ENCODE assay signal across 1 cellular context in the genomic region with DNA sequence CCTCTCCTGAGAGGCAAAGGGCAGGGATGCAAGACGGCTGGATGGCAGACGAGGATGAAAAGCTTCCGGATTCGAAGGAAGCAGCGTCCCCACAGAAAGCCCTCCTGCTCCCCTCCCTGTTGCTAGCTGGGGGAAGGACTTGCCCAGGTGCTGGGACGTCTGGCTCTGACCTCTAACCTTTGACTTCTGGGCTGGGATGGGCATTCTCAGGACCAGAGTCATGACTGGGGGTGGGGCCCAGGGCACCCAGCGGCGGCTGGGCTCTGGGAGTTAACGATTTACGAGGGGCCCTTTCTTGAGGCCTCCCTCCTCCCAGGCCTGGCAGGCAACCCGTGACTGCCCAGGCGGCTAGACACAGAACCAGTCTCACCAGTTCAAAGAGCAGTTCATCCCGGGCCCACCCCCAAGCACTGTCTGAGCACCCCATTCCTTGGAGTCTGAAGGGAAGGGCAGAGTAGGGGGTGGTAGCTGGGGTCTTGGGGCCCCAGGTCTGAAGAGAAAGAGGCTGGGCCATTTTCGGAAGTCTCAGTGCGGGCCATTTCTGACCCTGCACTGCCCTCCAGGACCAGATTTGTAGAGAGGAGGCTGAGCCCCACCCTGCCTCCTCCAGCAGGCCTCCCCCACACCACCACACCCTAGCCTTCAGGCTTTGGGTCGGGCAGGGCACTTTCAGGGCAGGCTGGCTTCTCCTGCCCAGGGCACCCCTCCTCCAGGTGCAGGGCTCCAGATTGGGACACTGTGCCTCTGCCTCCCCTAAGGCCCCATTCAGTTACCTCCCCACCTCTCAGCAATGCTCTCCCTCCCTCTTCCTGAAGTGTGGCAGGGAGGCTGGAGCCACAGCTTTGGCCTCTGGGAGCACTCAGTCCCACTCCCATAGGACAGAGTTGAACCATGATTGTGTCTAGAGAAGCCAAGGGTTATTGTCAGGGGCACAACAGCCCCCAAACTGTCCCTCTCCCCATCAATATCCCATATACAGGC.
TF ChIP-seq lines count a peak whose summit lies in the region.

No MANE protein-coding gene starts in this region.

TF ChIP-seq in HepG2, 621 proteins besides CTCF, POLR2A, EP300 and RAD21 (continued from another document and continues in another):
- TF ChIP-seq, protein P1, sequence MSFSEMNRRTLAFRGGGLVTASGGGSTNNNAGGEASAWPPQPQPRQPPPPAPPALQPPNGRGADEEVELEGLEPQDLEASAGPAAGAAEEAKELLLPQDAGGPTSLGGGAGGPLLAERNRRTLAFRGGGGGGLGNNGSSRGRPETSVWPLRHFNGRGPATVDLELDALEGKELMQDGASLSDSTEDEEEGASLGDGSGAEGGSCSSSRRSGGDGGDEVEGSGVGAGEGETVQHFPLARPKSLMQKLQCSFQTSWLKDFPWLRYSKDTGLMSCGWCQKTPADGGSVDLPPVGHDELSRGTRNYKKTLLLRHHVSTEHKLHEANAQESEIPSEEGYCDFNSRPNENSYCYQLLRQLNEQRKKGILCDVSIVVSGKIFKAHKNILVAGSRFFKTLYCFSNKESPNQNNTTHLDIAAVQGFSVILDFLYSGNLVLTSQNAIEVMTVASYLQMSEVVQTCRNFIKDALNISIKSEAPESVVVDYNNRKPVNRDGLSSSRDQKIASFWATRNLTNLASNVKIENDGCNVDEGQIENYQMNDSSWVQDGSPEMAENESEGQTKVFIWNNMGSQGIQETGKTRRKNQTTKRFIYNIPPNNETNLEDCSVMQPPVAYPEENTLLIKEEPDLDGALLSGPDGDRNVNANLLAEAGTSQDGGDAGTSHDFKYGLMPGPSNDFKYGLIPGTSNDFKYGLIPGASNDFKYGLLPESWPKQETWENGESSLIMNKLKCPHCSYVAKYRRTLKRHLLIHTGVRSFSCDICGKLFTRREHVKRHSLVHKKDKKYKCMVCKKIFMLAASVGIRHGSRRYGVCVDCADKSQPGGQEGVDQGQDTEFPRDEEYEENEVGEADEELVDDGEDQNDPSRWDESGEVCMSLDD (CRISPR knock-in tag; IDR thresholded peaks at IDR 0.05; ENCODE audit: borderline replicate concordance), result no peak; the same call in 1 of the 2 replicates
- TF ChIP-seq NFYC (CRISPR knock-in tag; IDR thresholded peaks at IDR 0.05) (no peak), NR1H2 (CRISPR knock-in tag; IDR thresholded peaks at IDR 0.05; ENCODE audit: borderline replicate concordance, low read depth) (no peak), AGO2 (optimal IDR thresholded peaks at IDR 0.05; ENCODE audit: low read depth, low read length) (no peak), ZFAT (CRISPR knock-in tag; conservative IDR thresholded peaks at IDR 0.05) (no peak), ETV6 (CRISPR knock-in tag; conservative IDR thresholded peaks at IDR 0.05) (no peak; the same call in 1 of the 2 replicates), ZNF350 (CRISPR knock-in tag; IDR thresholded peaks at IDR 0.05; ENCODE audit: borderline replicate concordance, low read depth) (peak; percentile 49; the same call in 1 of the 2 replicates), IKZF4 (CRISPR knock-in tag; IDR thresholded peaks at IDR 0.05; ENCODE audit: borderline replicate concordance, low read depth, not compliant biosample characterization) (no peak), ZNF782 (CRISPR knock-in tag; IDR thresholded peaks at IDR 0.05; ENCODE audit: borderline replicate concordance) (peak; percentile 80; the same call in 1 of the 2 replicates), RARA (CRISPR knock-in tag; IDR thresholded peaks at IDR 0.05) (peak; percentile 79), MAF1 (CRISPR knock-in tag; IDR thresholded peaks at IDR 0.05; ENCODE audit: borderline replicate concordance) (no peak), TCF7L2 (IDR thresholded peaks at IDR 0.05; ENCODE audit: low read depth, low read length) (no peak), TEAD3 (CRISPR knock-in tag; optimal IDR thresholded peaks at IDR 0.05; ENCODE audit: borderline replicate concordance) (no peak), RBM22 (optimal IDR thresholded peaks at IDR 0.05; ENCODE audit: low read length) (no peak), ZNF317 (CRISPR knock-in tag; IDR thresholded peaks at IDR 0.05) (no peak), PTBP1 (IDR thresholded peaks at IDR 0.05; ENCODE audit: low read depth, low read length, poor library complexity, severe bottlenecking) (no peak), STAG1 (CRISPR knock-in tag; IDR thresholded peaks at IDR 0.05) (no peak), ZNF24 (IDR thresholded peaks at IDR 0.05) (no peak), PAF1 (CRISPR knock-in tag; IDR thresholded peaks at IDR 0.05) (no peak), SAP130 (CRISPR knock-in tag; IDR thresholded peaks at IDR 0.05; ENCODE audit: low read depth) (peak; percentile 74), ZNF543 (CRISPR knock-in tag; IDR thresholded peaks at IDR 0.05) (0 out of 2 replicates have a peak, but pooled peaks have one; percentile 53), HOXA9 (CRISPR knock-in tag; IDR thresholded peaks at IDR 0.05; ENCODE audit: borderline replicate concordance) (no peak), HNRNPH1 (optimal IDR thresholded peaks at IDR 0.05; ENCODE audit: low read depth, low read length) (no peak), HOXA5 (CRISPR knock-in tag; IDR thresholded peaks at IDR 0.05) (no peak), ZNF296 (CRISPR knock-in tag; conservative IDR thresholded peaks at IDR 0.05) (no peak), ZBTB7B (CRISPR knock-in tag; IDR thresholded peaks at IDR 0.05) (peak; percentile 77; the same call in 1 of the 2 replicates), ZNF878 (CRISPR knock-in tag; IDR thresholded peaks at IDR 0.05) (no peak), ZNF841 (CRISPR knock-in tag; IDR thresholded peaks at IDR 0.05; ENCODE audit: borderline replicate concordance) (no peak), KDM3A (CRISPR knock-in tag; IDR thresholded peaks at IDR 0.05; ENCODE audit: low read depth) (peak; percentile 26; the same call in 1 of the 2 replicates), MED1 (CRISPR knock-in tag; IDR thresholded peaks at IDR 0.05) (peak; percentile 68), ZNF343 (CRISPR knock-in tag; IDR thresholded peaks at IDR 0.05) (0 out of 2 replicates have a peak, but pooled peaks have one; percentile 31), ZNF430 (CRISPR knock-in tag; IDR thresholded peaks at IDR 0.05) (peak; percentile 75; the same call in 1 of the 2 replicates), TOE1 (CRISPR knock-in tag; IDR thresholded peaks at IDR 0.05) (no peak), ZBTB38 (CRISPR knock-in tag; IDR thresholded peaks at IDR 0.05) (peak; percentile 14; the same call in 1 of the 2 replicates)
- TF ChIP-seq, protein P2, sequence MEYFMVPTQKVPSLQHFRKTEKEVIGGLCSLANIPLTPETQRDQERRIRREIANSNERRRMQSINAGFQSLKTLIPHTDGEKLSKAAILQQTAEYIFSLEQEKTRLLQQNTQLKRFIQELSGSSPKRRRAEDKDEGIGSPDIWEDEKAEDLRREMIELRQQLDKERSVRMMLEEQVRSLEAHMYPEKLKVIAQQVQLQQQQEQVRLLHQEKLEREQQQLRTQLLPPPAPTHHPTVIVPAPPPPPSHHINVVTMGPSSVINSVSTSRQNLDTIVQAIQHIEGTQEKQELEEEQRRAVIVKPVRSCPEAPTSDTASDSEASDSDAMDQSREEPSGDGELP (IDR thresholded peaks at IDR 0.05; ENCODE audit: borderline replicate concordance, low read depth), result peak; percentile 77; the same call in 1 of the 2 replicates
- TF ChIP-seq, protein P3, sequence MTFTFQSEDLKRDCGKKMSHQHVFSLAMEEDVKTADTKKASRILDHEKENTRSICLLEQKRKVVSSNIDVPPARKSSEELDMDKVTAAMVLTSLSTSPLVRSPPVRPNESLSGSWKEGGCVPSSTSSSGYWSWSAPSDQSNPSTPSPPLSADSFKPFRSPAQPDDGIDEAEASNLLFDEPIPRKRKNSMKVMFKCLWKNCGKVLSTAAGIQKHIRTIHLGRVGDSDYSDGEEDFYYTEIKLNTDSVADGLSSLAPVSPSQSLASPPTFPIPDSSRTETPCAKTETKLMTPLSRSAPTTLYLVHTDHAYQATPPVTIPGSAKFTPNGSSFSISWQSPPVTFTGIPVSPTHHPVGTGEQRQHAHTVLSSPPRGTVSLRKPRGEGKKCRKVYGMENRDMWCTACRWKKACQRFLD (CRISPR knock-in tag; IDR thresholded peaks at IDR 0.05; ENCODE audit: borderline replicate concordance), result 0 out of 2 replicates have a peak, but pooled peaks have one; percentile 27
- TF ChIP-seq, protein P4, sequence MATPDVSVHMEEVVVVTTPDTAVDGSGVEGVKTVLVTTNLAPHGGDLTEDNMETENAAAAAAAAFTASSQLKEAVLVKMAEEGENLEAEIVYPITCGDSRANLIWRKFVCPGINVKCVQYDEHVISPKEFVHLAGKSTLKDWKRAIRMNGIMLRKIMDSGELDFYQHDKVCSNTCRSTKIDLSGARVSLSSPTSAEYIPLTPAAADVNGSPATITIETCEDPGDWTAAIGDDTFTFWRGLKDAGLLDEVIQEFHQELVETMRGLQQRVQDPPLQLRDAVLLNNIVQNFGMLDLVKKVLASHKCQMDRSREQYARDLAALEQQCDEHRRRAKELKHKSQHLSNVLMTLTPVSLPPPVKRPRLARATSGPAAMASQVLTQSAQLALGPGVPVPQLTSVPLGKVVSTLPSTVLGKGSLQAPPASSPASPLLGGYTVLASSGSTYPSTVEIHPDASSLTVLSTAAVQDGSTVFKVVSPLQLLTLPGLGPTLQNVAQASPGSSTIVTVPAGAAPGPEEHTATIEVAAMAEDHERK (CRISPR knock-in tag; IDR thresholded peaks at IDR 0.05; ENCODE audit: low read depth), result no peak
- TF ChIP-seq, protein P5, sequence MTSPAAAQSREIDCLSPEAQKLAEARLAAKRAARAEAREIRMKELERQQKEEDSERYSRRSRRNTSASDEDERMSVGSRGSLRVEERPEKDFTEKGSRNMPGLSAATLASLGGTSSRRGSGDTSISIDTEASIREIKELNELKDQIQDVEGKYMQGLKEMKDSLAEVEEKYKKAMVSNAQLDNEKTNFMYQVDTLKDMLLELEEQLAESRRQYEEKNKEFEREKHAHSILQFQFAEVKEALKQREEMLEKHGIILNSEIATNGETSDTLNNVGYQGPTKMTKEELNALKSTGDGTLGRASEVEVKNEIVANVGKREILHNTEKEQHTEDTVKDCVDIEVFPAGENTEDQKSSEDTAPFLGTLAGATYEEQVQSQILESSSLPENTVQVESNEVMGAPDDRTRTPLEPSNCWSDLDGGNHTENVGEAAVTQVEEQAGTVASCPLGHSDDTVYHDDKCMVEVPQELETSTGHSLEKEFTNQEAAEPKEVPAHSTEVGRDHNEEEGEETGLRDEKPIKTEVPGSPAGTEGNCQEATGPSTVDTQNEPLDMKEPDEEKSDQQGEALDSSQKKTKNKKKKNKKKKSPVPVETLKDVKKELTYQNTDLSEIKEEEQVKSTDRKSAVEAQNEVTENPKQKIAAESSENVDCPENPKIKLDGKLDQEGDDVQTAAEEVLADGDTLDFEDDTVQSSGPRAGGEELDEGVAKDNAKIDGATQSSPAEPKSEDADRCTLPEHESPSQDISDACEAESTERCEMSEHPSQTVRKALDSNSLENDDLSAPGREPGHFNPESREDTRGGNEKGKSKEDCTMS (CRISPR knock-in tag; conservative IDR thresholded peaks at IDR 0.05), result no peak
- TF ChIP-seq, protein P6, sequence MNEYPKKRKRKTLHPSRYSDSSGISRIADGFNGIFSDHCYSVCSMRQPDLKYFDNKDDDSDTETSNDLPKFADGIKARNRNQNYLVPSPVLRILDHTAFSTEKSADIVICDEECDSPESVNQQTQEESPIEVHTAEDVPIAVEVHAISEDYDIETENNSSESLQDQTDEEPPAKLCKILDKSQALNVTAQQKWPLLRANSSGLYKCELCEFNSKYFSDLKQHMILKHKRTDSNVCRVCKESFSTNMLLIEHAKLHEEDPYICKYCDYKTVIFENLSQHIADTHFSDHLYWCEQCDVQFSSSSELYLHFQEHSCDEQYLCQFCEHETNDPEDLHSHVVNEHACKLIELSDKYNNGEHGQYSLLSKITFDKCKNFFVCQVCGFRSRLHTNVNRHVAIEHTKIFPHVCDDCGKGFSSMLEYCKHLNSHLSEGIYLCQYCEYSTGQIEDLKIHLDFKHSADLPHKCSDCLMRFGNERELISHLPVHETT (CRISPR knock-in tag; conservative IDR thresholded peaks at IDR 0.05), result no peak
- TF ChIP-seq, protein P7, sequence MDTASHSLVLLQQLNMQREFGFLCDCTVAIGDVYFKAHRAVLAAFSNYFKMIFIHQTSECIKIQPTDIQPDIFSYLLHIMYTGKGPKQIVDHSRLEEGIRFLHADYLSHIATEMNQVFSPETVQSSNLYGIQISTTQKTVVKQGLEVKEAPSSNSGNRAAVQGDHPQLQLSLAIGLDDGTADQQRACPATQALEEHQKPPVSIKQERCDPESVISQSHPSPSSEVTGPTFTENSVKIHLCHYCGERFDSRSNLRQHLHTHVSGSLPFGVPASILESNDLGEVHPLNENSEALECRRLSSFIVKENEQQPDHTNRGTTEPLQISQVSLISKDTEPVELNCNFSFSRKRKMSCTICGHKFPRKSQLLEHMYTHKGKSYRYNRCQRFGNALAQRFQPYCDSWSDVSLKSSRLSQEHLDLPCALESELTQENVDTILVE (CRISPR knock-in tag; IDR thresholded peaks at IDR 0.05), result peak; percentile 70
- TF ChIP-seq, protein P8, sequence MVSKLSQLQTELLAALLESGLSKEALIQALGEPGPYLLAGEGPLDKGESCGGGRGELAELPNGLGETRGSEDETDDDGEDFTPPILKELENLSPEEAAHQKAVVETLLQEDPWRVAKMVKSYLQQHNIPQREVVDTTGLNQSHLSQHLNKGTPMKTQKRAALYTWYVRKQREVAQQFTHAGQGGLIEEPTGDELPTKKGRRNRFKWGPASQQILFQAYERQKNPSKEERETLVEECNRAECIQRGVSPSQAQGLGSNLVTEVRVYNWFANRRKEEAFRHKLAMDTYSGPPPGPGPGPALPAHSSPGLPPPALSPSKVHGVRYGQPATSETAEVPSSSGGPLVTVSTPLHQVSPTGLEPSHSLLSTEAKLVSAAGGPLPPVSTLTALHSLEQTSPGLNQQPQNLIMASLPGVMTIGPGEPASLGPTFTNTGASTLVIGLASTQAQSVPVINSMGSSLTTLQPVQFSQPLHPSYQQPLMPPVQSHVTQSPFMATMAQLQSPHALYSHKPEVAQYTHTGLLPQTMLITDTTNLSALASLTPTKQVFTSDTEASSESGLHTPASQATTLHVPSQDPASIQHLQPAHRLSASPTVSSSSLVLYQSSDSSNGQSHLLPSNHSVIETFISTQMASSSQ (IDR thresholded peaks at IDR 0.05; ENCODE audit: low read depth), result peak; percentile 91
- TF ChIP-seq, protein P8 (CRISPR knock-in tag; IDR thresholded peaks at IDR 0.05; ENCODE audit: borderline replicate concordance), result peak; percentile 97
